Comparison of ENCODE assay signal across 35 cellular contexts in the genomic region with DNA sequence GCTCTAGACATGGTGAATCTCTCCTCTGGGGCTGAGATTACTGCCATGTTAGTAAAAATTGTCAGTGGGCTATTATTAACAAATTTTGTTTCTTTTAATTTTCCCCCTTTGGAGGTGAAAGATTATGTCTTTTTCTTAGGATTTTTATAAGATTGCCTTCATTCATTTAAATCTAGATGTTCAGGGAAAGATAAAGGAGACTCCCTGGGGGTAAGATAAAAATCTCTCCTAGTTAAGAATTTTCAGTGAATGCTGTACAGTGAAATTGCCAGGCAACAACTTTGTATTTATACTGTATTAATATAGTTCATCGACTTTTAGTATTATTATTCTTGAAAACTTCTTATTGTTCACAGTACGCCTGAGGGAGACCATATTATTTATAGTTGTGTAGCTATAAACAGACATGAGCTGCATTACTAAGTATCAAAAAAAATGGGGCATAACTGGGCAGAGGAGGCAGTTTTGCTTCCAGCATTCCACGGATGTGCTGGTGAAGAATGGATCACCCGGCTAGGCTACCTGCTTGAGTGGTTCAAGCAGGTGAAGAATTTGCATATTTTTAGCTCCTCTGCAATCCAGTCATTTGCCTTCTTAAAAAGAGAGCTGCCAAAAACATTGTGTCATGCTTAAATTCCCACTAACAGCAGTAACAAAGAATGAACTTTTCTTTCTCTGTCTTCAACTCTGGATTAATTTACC.
"Had no signal": no experiment of that assay in that cellular context is flagged by ENCODE, and none has a peak within 500 bp of the region (broad histone marks: within the 10 kb centered on the region; RNA-seq: fewer than 3 reads in every experiment).

No MANE protein-coding gene starts in this region.

- H3K27ac Mint-ChIP-seq: activated B cell treated with CpG ODN at 0.5 μM for 24 hours; activated CD4-positive, alpha-beta memory T cell treated with anti-CD3 and anti-CD28 coated beads for 36 hours; activated CD4-positive, alpha-beta T cell treated with anti-CD3 and anti-CD28 coated beads, Interleukin-2, amount 10 ng/mL, durations not matched to agents 24 days and 14 days; activated CD8-positive, alpha-beta T cell treated with anti-CD3 and anti-CD28 coated beads for 36 hours; activated naive CD4-positive, alpha-beta T cell treated with anti-CD3 and anti-CD28 coated beads for 36 hours; activated naive CD4-positive, alpha-beta T cell treated with anti-CD3 and anti-CD28 coated beads, Interleukin-2, amount 50 U/mL, for 72 hours; activated naive CD8-positive, alpha-beta T cell treated with anti-CD3 and anti-CD28 coated beads for 36 hours; activated T-cell treated with anti-CD3 and anti-CD28 coated beads, Interleukin-2, amount 50 U/mL, for 72 hours; activated T-helper 1 cell treated with anti-CD3 and anti-CD28 coated beads, Interleukin-12 subunit alpha, Interleukin-12 subunit beta, Interleukin-2, Interleukin-4 antibody, amounts not matched to agents 30 ng/mL and 10 ng/mL and 1 ng/mL, durations not matched to agents 14 hours and 24 hours and 36 hours; activated T-helper 17 cell treated with anti-CD3 and anti-CD28 coated beads, Interleukin-2, amount 50 U/mL, for 72 hours; brain; T-helper 1 cell treated with Interleukin-12 subunit alpha and Interleukin-12 subunit beta and Interleukin-4 antibody, amounts not matched to agents 30 μg/mL and 1 μg/mL, for 36 hours; T-helper 2 cell treated with Interferon-gamma antibody and Interleukin-4, amounts not matched to agents 5 μg/mL and 100 μg/mL, for 36 hours had no signal

- H3K4me1 Mint-ChIP-seq: activated B cell treated with CpG ODN at 0.5 μM for 24 hours; activated CD4-positive, alpha-beta T cell treated with anti-CD3 and anti-CD28 coated beads, Interleukin-2, amount 10 ng/mL, durations not matched to agents 24 days and 14 days; activated naive CD8-positive, alpha-beta T cell treated with anti-CD3 and anti-CD28 coated beads for 36 hours; activated T-helper 17 cell treated with anti-CD3 and anti-CD28 coated beads, Interleukin-2, amount 50 U/mL, for 72 hours; central memory CD8-positive, alpha-beta T cell had no signal

- H3K4me3 ChIP-seq: adrenal gland, ascending aorta, cardiac muscle cell had no signal

- H3K36me3 Mint-ChIP-seq: activated CD4-positive, alpha-beta memory T cell treated with anti-CD3 and anti-CD28 coated beads for 36 hours; activated naive CD4-positive, alpha-beta T cell treated with anti-CD3 and anti-CD28 coated beads, Interleukin-2, amount 50 U/mL, for 72 hours; activated naive CD8-positive, alpha-beta T cell treated with anti-CD3 and anti-CD28 coated beads for 36 hours; brain had no signal

- H3K9me3 ChIP-seq: adrenal gland, ascending aorta had no signal

- H3K4me1 ChIP-seq: adrenal gland, ascending aorta had no signal

- H3K27me3 ChIP-seq: adrenal gland, ascending aorta, cardiac muscle cell had no signal

- H3K36me3 ChIP-seq: adrenal gland, ascending aorta, cardiac muscle cell had no signal

- H3K27me3 Mint-ChIP-seq: activated B cell treated with CpG ODN at 0.5 μM for 24 hours; activated CD4-positive, alpha-beta memory T cell treated with anti-CD3 and anti-CD28 coated beads for 36 hours; activated CD4-positive, alpha-beta T cell treated with anti-CD3 and anti-CD28 coated beads, Interleukin-2, amount 10 ng/mL, durations not matched to agents 24 days and 14 days; activated CD8-positive, alpha-beta T cell treated with anti-CD3 and anti-CD28 coated beads for 36 hours; activated naive CD8-positive, alpha-beta T cell treated with anti-CD3 and anti-CD28 coated beads for 36 hours; activated T-helper 17 cell treated with anti-CD3 and anti-CD28 coated beads, Interleukin-2, amount 50 U/mL, for 72 hours; brain; central memory CD8-positive, alpha-beta T cell had no signal

- H3K4me3 Mint-ChIP-seq: activated B cell treated with CpG ODN at 0.5 μM for 24 hours; activated CD4-positive, alpha-beta memory T cell treated with anti-CD3 and anti-CD28 coated beads for 36 hours; activated CD4-positive, alpha-beta T cell treated with anti-CD3 and anti-CD28 coated beads, Interleukin-2, amount 10 ng/mL, durations not matched to agents 24 days and 14 days; activated CD8-positive, alpha-beta T cell treated with anti-CD3 and anti-CD28 coated beads for 36 hours; activated naive CD4-positive, alpha-beta T cell treated with anti-CD3 and anti-CD28 coated beads for 36 hours; activated naive CD8-positive, alpha-beta T cell treated with anti-CD3 and anti-CD28 coated beads for 36 hours; activated T-cell treated with anti-CD3 and anti-CD28 coated beads, Interleukin-2, amount 50 U/mL, for 4 hours; activated T-cell treated with anti-CD3 and anti-CD28 coated beads, Interleukin-2, amount 50 U/mL, for 72 hours; activated T-helper 1 cell treated with anti-CD3 and anti-CD28 coated beads, Interleukin-12 subunit alpha, Interleukin-12 subunit beta, Interleukin-2, Interleukin-4 antibody, amounts not matched to agents 30 ng/mL and 10 ng/mL and 1 ng/mL, durations not matched to agents 14 hours and 24 hours and 36 hours; activated T-helper 17 cell treated with anti-CD3 and anti-CD28 coated beads, Interleukin-2, amount 50 U/mL, for 72 hours; brain; central memory CD8-positive, alpha-beta T cell; T-helper 1 cell treated with Interleukin-12 subunit alpha and Interleukin-12 subunit beta and Interleukin-4 antibody, amounts not matched to agents 30 μg/mL and 1 μg/mL, for 36 hours; T-helper 2 cell treated with Interferon-gamma antibody and Interleukin-4, amounts not matched to agents 5 μg/mL and 100 μg/mL, for 36 hours had no signal

- DNase-seq: activated B cell treated with CpG ODN at 0.5 μM for 24 hours; activated CD4-positive, alpha-beta memory T cell treated with anti-CD3 and anti-CD28 coated beads for 36 hours; activated CD4-positive, alpha-beta T cell treated with anti-CD3 and anti-CD28 coated beads for 4 hours; activated CD4-positive, alpha-beta T cell treated with anti-CD3 and anti-CD28 coated beads, Interleukin-2, amount 10 ng/mL, durations not matched to agents 24 days and 14 days; activated CD4-positive, alpha-beta T cell treated with anti-CD3 and anti-CD28 coated beads, Interleukin-2, amount 50 U/mL, for 1 hour; activated CD4-positive, alpha-beta T cell treated with anti-CD3 and anti-CD28 coated beads, Interleukin-2, amount 50 U/mL, for 4 hours; activated CD4-positive, CD25-positive, alpha-beta regulatory T cell treated with anti-CD3 and anti-CD28 coated beads, Interleukin-2, amount 50 U/mL, for 72 hours; activated CD8-positive, alpha-beta memory T cell treated with anti-CD3 and anti-CD28 coated beads, Interleukin-2, amount 50 U/mL, for 4 hours; activated CD8-positive, alpha-beta T cell treated with anti-CD3 and anti-CD28 coated beads for 36 hours; activated effector memory CD4-positive, alpha-beta T cell treated with anti-CD3 and anti-CD28 coated beads, Interleukin-2, amount 50 U/mL, for 16 hours; activated gamma-delta T cell treated with Interleukin-2 at 50 U/mL for 16 hours; activated naive CD4-positive, alpha-beta T cell; activated naive CD4-positive, alpha-beta T cell treated with anti-CD3 and anti-CD28 coated beads for 36 hours; activated naive CD4-positive, alpha-beta T cell treated with anti-CD3 and anti-CD28 coated beads, Interleukin-2, amount 50 U/mL, for 16 hours; activated naive CD8-positive, alpha-beta T cell treated with anti-CD3 and anti-CD28 coated beads for 36 hours; activated T-cell treated with anti-CD3 and anti-CD28 coated beads for 4 hours; activated T-cell treated with anti-CD3 and anti-CD28 coated beads, Interleukin-2, amount 50 U/mL, for 1 hour; activated T-cell treated with anti-CD3 and anti-CD28 coated beads, Interleukin-2, amount 50 U/mL, for 4 hours; activated T-cell treated with anti-CD3 and anti-CD28 coated beads, Interleukin-2, amount 50 U/mL, for 72 hours; adrenal gland; amniotic stem cell; caudate nucleus; cerebellar nuclear complex; T-helper 2 cell; T-helper 9 cell had no signal

- H3K27ac ChIP-seq: adrenal gland, ascending aorta, cardiac muscle cell, VCaP had no signal

- ATAC-seq: activated CD8-positive, alpha-beta T cell treated with anti-CD3 and anti-CD28 coated beads for 36 hours; activated naive CD4-positive, alpha-beta T cell treated with anti-CD3 and anti-CD28 coated beads, Interleukin-2, amount 50 U/mL, for 72 hours; activated T-cell treated with anti-CD3 and anti-CD28 coated beads, Interleukin-2, amount 50 U/mL, for 4 hours; activated T-cell treated with anti-CD3 and anti-CD28 coated beads, Interleukin-2, amount 50 U/mL, for 72 hours; activated T-helper 17 cell treated with anti-CD3 and anti-CD28 coated beads, Interleukin-2, amount 50 U/mL, for 72 hours had no signal

- H3K9me3 Mint-ChIP-seq: activated B cell treated with CpG ODN at 0.5 μM for 24 hours; activated CD8-positive, alpha-beta T cell treated with anti-CD3 and anti-CD28 coated beads for 36 hours; activated naive CD8-positive, alpha-beta T cell treated with anti-CD3 and anti-CD28 coated beads for 36 hours; activated T-helper 1 cell treated with anti-CD3 and anti-CD28 coated beads, Interleukin-12 subunit alpha, Interleukin-12 subunit beta, Interleukin-2, Interleukin-4 antibody, amounts not matched to agents 30 ng/mL and 10 ng/mL and 1 ng/mL, durations not matched to agents 14 hours and 24 hours and 36 hours; brain; T-helper 1 cell treated with Interleukin-12 subunit alpha and Interleukin-12 subunit beta and Interleukin-4 antibody, amounts not matched to agents 30 μg/mL and 1 μg/mL, for 36 hours; T-helper 2 cell treated with Interferon-gamma antibody and Interleukin-4, amounts not matched to agents 5 μg/mL and 100 μg/mL, for 36 hours had no signal
